ENCODE assay signal across 8 cellular contexts in the genomic region with DNA sequence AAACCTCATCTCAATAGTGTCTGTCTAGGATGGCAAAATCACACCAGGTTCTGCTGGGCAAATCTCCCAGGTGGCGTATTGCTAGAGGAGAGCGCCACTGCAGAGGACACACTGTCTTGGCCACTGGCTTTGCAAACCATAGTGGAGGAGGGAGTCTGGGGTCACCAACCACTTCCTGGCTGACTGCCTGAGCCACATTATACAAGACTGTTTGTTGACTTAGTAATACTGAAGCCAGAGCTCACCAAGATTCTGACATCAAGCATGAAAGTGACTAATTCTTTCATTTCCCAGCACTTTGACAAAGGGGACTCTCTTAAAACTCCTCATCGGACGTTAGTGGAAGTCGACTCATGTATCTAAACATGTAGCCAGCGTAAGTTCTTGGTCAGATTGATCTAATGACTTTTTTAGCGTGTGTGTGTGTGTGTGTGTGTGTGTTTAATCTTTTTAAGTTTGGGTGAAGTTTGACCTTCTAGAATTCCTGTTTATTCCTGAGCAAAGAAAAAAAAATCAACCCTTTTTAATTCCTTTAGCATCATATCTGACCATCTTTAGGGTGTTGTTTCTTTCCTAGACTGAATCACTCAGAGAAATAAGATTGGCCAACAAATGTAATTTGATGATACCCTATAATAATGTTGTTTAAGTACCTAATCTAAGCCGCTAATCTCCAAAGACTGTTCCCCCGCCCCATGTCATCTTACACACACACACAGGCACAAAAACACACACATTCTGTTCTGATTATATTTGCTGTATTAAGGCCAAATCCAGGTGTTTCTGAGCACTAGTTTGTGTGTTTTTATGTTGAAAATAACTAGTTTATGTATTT. TPM values are rescaled to one million over a fixed set of nuclear protein-coding genes. Genes with fewer than 3 reads are reported as not detected.
DNase-seq lines count a peak whose midpoint lies in the region; ATAC-seq and TF ChIP-seq lines count a peak whose summit lies in the region.

No MANE protein-coding gene starts in this region.

- no peak for TF ChIP-seq CTCF in CD4-positive, alpha-beta T cell (IDR thresholded peaks at IDR 0.05)
- TF ChIP-seq CTCF in body of pancreas (IDR thresholded peaks at IDR 0.05) (no peak), left lung (IDR thresholded peaks at IDR 0.05) (no peak)

- POLR2A ChIA-PET in CD4-positive, alpha-beta T cell (lab: Charles Lee): interaction anchor here (0.6 to 3.5 kb wide), 9 partner anchors 8 to 84 kb away, joined by 3 to 28 read pairs (median 12); partner anchors contain the start of gene PITPNC1

- peak; percentile 82 for ATAC-seq in CD4-positive, alpha-beta T cell (ENCODE audit: poor library complexity)
- ATAC-seq in GM19455 (IDR thresholded peaks at IDR 0.05; ENCODE audit: unreplicated experiment): peak; percentile 91
- peak; percentile 92 for ATAC-seq in HG03469 (IDR thresholded peaks at IDR 0.05; ENCODE audit: unreplicated experiment)
- ATAC-seq in T-helper 17 cell: peak; percentile 86
- peak; percentile 88 for ATAC-seq in body of pancreas
- peak; percentile 78 for ATAC-seq in left lung

- peak overlapping the region; percentile 55 for H3K27ac ChIP-seq in CD4-positive, alpha-beta T cell (ENCODE audit: low read depth, low read length)
- H3K27ac ChIP-seq in body of pancreas (peak overlapping the region; percentile 57 to 78 (median 63)), left lung (peak overlapping the region in 1 of 2 donors; percentile 55)

- H3K4me1 ChIP-seq in body of pancreas (peaks cover 25% of the 10 kb centered on the region), left lung (peaks cover 0 to 22% of the 10 kb centered on the region in 2 donors)

- peak; percentile 39 to 61 (median 52) for DNase-seq in CD4-positive, alpha-beta T cell
- peak in 1 of 3 donors; percentile 25 for DNase-seq in T-helper 17 cell
- DNase-seq in body of pancreas: peak; percentile 71 to 87 (median 85)
- peak in 1 of 2 donors; percentile 49 for DNase-seq in left lung
- peak; percentile 26 to 29 for DNase-seq in stimulated activated CD8-positive, alpha-beta memory T cell treated with anti-CD3 and anti-CD28 coated beads, Interleukin-7, amount 100 ng/mL, for 1 hour (ENCODE audit: low read depth in 2 of 2)
- no peak for DNase-seq in germinal center (ENCODE audit: low spot score)

- WGBS in body of pancreas, 2 donors: 19 to 26% methylated on average over 9 of the region's 9 CpGs

- H3K4me1 Mint-ChIP-seq in CD4-positive, alpha-beta T cell (ENCODE audit: low read depth): peaks cover 78% of the 10 kb centered on the region
- peaks cover 40% of the 10 kb centered on the region for H3K4me1 Mint-ChIP-seq in T-helper 17 cell

- no peaks in the 10 kb centered on the region for H3K9me3 Mint-ChIP-seq in CD4-positive, alpha-beta T cell

- H3K9me3 ChIP-seq in CD4-positive, alpha-beta T cell (ENCODE audit: control insufficient read depth, low read length): no peaks in the 10 kb centered on the region
- H3K9me3 ChIP-seq in T-helper 17 cell (ENCODE audit: control insufficient read depth, low read length, poor library complexity, severe bottlenecking) (no peaks in the 10 kb centered on the region), body of pancreas (no peaks in the 10 kb centered on the region), left lung (no peaks in the 10 kb centered on the region)

- peak in 1 of 3 donors; percentile 21 for TF ChIP-seq POLR2A in body of pancreas (IDR thresholded peaks at IDR 0.05)

- H3K27me3 ChIP-seq in CD4-positive, alpha-beta T cell (ENCODE audit: control insufficient read depth, insufficient read depth, low read length): no peaks in the 10 kb centered on the region
- H3K27me3 ChIP-seq in body of pancreas (no peaks in the 10 kb centered on the region), left lung (no peaks in the 10 kb centered on the region)

- no peaks in the 10 kb centered on the region for H3K36me3 ChIP-seq in body of pancreas (replicated peaks in 1 of 2; ENCODE audit: insufficient read depth in 1 of 2, low read depth in 2 of 2)
- no peaks in the 10 kb centered on the region for H3K36me3 ChIP-seq in left lung

- CTCF ChIA-PET in CD4-positive, alpha-beta T cell (lab: Charles Lee): interaction anchor here (0.5 to 7.3 kb wide), 3 partner anchors 11 to 989 kb away, joined by 3 to 53 read pairs (median 16); no protein-coding TSS in a partner anchor

- H3K4me3 ChIP-seq in body of pancreas (no peak overlapping the region), left lung (no peak overlapping the region)

- intact Hi-C loops in CD4-positive, alpha-beta T cell (cut with DNase I, micrococcal nuclease): loop anchor here in 1 of 2 experiments (1.0 kb wide), 1 partner anchor 84 kb away; no protein-coding TSS in a partner anchor
- intact Hi-C loops in body of pancreas (cut with DNase I): no loop called here
- intact Hi-C loops in left lung (cut with DNase I): no loop called here

- H3K4me3 Mint-ChIP-seq in CD4-positive, alpha-beta T cell: peak overlapping the region; percentile 86
- H3K4me3 Mint-ChIP-seq in T-helper 17 cell: peak overlapping the region; percentile 92

- H3K36me3 Mint-ChIP-seq in CD4-positive, alpha-beta T cell (ENCODE audit: low read depth): peaks cover 55% of the 10 kb centered on the region
- peaks cover 2% of the 10 kb centered on the region for H3K36me3 Mint-ChIP-seq in T-helper 17 cell (ENCODE audit: low read depth)

- H3K27ac Mint-ChIP-seq in CD4-positive, alpha-beta T cell: peak overlapping the region; percentile 92
- peak overlapping the region; percentile 94 for H3K27ac Mint-ChIP-seq in T-helper 17 cell

- H3K27me3 Mint-ChIP-seq in CD4-positive, alpha-beta T cell: no peaks in the 10 kb centered on the region
- no peaks in the 10 kb centered on the region for H3K27me3 Mint-ChIP-seq in T-helper 17 cell

RNA-seq across cellular contexts. Expression of gene PITPNC1, which starts 13.8 kb away (rescaled TPM):
- total RNA-seq in CD4-positive, alpha-beta T cell: 10 to 100 TPM; 80.2 to 83.4 TPM
- total RNA-seq in T-helper 17 cell: 10 to 100 TPM; 72.9 to 82.0 TPM
- 10 to 100 TPM; 11.9 to 17.5 TPM for total RNA-seq in body of pancreas
- 10 to 100 TPM; 13.7 to 21.9 TPM for total RNA-seq in left lung

RNA-seq across cellular contexts. Expression of gene PSMD12, which starts 24.5 kb away (rescaled TPM):
- total RNA-seq in CD4-positive, alpha-beta T cell: 10 to 100 TPM; 49.3 to 52.5 TPM
- total RNA-seq in T-helper 17 cell (10 to 100 TPM; 43.4 to 53.8 TPM), body of pancreas (10 to 100 TPM; 12.2 to 14.0 TPM), left lung (10 to 100 TPM; 40.0 to 56.6 TPM)
